10 cellular contexts compared by ENCODE assay signal in the genomic region with DNA sequence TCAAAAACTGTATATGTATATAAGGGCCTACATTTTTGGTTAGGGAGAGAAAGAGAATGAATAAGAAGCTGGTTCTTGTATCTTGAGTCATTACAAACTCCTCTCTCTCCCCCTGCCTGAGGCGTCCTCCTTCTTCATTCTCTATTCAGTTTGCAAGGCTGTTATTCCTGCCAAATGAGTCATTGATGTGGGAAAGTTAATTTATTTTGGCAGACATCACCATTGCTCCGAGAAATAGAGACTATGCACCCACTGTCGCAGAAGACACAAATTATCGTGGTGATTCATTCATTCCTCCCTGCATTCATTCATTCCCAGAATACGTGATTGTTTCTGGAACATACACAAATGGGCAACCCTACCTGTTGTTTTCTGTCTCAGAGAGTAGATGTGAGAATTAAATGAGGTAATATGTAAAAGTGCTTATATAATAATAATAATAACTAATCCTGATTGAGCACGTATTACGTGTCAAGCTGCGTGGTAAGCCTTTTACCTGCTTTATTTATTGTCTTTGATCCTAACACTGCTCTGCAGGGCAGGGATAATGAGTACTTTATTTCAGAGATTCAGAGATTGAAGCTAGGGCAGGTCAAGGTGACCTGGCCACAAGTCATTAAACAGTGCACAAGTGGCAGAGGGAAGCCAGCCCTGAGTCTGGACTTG.
DNase-seq lines count a peak whose midpoint lies in the region; ATAC-seq and TF ChIP-seq lines count a peak whose summit lies in the region.
"Had no signal": no experiment of that assay in that cellular context is flagged by ENCODE, and none has a peak within 500 bp of the region (broad histone marks: within the 10 kb centered on the region; RNA-seq: fewer than 3 reads in every experiment).

No MANE protein-coding gene starts in this region.

- no peaks in the 10 kb centered on the region for H4K20me1 ChIP-seq in HCT116 (ENCODE audit: insufficient read depth)

- DNase-seq in HCT116 (ENCODE audit: low read depth, low spot score) (peak; percentile 31), ascending aorta (ENCODE audit: low spot score in 2 of 2) (peak in 1 of 2 donors; percentile 78), immature natural killer cell (no peak), dorsolateral prefrontal cortex (no peak), NCI-H2196 (lab: John Stamatoyannopoulos, UW; ENCODE audit: unreplicated experiment) (no peak)
- DNase-seq: NCI-H187 treated with DMSO at 0.1 percent for 48 hours, T-helper 1 cell had no signal

- H2AFZ ChIP-seq in HCT116 (ENCODE audit: low read depth, low read length, poor library complexity, severe bottlenecking), result no peak overlapping the region

- WGBS in gastroesophageal sphincter (ENCODE audit: low coverage in 1 of 2), 2 donors, result 34 to 39% methylated on average over 8 of the region's 8 CpGs

- H3K36me3 Mint-ChIP-seq in immature natural killer cell, result no peaks in the 10 kb centered on the region

- POLR2A ChIA-PET in HCT116 (lab: Charles Lee), result no interaction called here

- H3K4me2 ChIP-seq in HCT116 (ENCODE audit: low read length), result peak overlapping the region; percentile 55

- RAD21 ChIA-PET in HCT116 (lab: Charles Lee; ENCODE audit: low non-redundant PET in 1 of 2, low total read pairs in 2 of 2, uncharacterized antibody in 2 of 2, unreplicated experiment in 2 of 2), result interaction anchor here in 1 of 2 experiments (0.6 kb wide), 1 partner anchor 280 kb away, joined by 3 read pairs; no protein-coding TSS in a partner anchor

- H3K27ac Mint-ChIP-seq in immature natural killer cell, result no peak overlapping the region

- H3K27ac ChIP-seq in HCT116 (ENCODE audit: low read depth, low read length) (no peak overlapping the region), ascending aorta (peak overlapping the region; percentile 56 to 61), gastroesophageal sphincter (peak overlapping the region in 1 of 4 donors; percentile 38), skeletal muscle tissue (ENCODE audit: low read depth, low read length) (peak overlapping the region; percentile 58), dorsolateral prefrontal cortex (peak overlapping the region in 1 of 59 donors; percentile 36)

- H3K36me3 ChIP-seq in HCT116 (ENCODE audit: control insufficient read depth in 1 of 2, insufficient read depth in 2 of 2, low read length in 2 of 2), result no peaks in the 10 kb centered on the region
- H3K36me3 ChIP-seq in ascending aorta, result no peaks in the 10 kb centered on the region
- no peaks in the 10 kb centered on the region for H3K36me3 ChIP-seq in gastroesophageal sphincter
- H3K36me3 ChIP-seq in skeletal muscle tissue (ENCODE audit: control insufficient read depth in 3 of 3, insufficient read depth in 3 of 3, low read length in 3 of 3), result no peaks in the 10 kb centered on the region

- no peak overlapping the region for H3K9ac ChIP-seq in HCT116 (ENCODE audit: low read length)
- H3K9ac ChIP-seq in skeletal muscle tissue (ENCODE audit: low read depth in 1 of 3, low read length in 3 of 3), result no peak overlapping the region

- no TSS peak for BruUV-seq in HCT116 (replicated peaks; lab: Mats Ljungman, UMichigan)

- CTCF ChIA-PET in HCT116 (lab: Charles Lee), result no interaction called here

- H3K9me3 Mint-ChIP-seq in immature natural killer cell, result no peaks in the 10 kb centered on the region

- TF ChIP-seq EP300 in gastroesophageal sphincter (IDR thresholded peaks at IDR 0.05), result no peak

- ATAC-seq in HCT116, result peak; percentile 37
- peak; percentile 47 for ATAC-seq in gastroesophageal sphincter
- ATAC-seq in GM18870 (IDR thresholded peaks at IDR 0.05; ENCODE audit: unreplicated experiment), result no peak

- intact Hi-C loops in HCT116 (cut with micrococcal nuclease), result no loop called here
- intact Hi-C loops in ascending aorta (cut with DNase I), result loop anchor here (1.0 kb wide), 1 partner anchor 16 kb away; no protein-coding TSS in a partner anchor
- intact Hi-C loops in dorsolateral prefrontal cortex (cut with DNase I), result no loop called here

- H3K27me3 ChIP-seq in HCT116 (ENCODE audit: insufficient read depth, low read length) (no peaks in the 10 kb centered on the region), ascending aorta (no peaks in the 10 kb centered on the region), gastroesophageal sphincter (no peaks in the 10 kb centered on the region), skeletal muscle tissue (ENCODE audit: control insufficient read depth in 3 of 3, insufficient read depth in 3 of 3, low read length in 3 of 3) (no peaks in the 10 kb centered on the region), dorsolateral prefrontal cortex (peaks cover 0 to 7% (median 0%) of the 10 kb centered on the region in 45 donors)

- TF ChIP-seq POLR2A in HCT116 (IDR thresholded peaks at IDR 0.05; ENCODE audit: borderline replicate concordance, extremely low read depth, insufficient read depth, insufficient read length) (no peak), gastroesophageal sphincter (IDR thresholded peaks at IDR 0.05) (no peak)

- no peaks in the 10 kb centered on the region for H3K9me2 ChIP-seq in HCT116 (ENCODE audit: insufficient read depth)

- H3K4me3 ChIP-seq in HCT116 (replicated peaks in 1 of 2; ENCODE audit: low read depth in 1 of 2, low read length in 2 of 2) (0 out of 4 replicates have a peak overlapping the region, but pooled peaks of 1 of the 2 experiments have one; percentile 4), ascending aorta (no peak overlapping the region), gastroesophageal sphincter (no peak overlapping the region), skeletal muscle tissue (ENCODE audit: low read length in 3 of 3) (no peak overlapping the region), dorsolateral prefrontal cortex (no peak overlapping the region)

- no peak for TF ChIP-seq RAD21 in HCT116 (IDR thresholded peaks at IDR 0.05; ENCODE audit: low read depth)

- TF ChIP-seq CTCF in HCT116 (IDR thresholded peaks at IDR 0.05 in 2 of 3, conservative IDR thresholded peaks at IDR 0.05 in 1 of 3; ENCODE audit: borderline replicate concordance in 1 of 3, insufficient read depth in 1 of 3, low read depth in 2 of 3, low read length in 2 of 3), result no peak
- no peak for TF ChIP-seq CTCF in ascending aorta (IDR thresholded peaks at IDR 0.05)
- no peak for TF ChIP-seq CTCF in gastroesophageal sphincter (IDR thresholded peaks at IDR 0.05)
- no peak for TF ChIP-seq CTCF in dorsolateral prefrontal cortex (IDR thresholded peaks at IDR 0.05 in 54 of 56, conservative IDR thresholded peaks at IDR 0.05 in 2 of 56; ENCODE audit: low read depth in 1 of 56, partially characterized antibody in 56 of 56)

- H3K4me3 Mint-ChIP-seq in immature natural killer cell, result no peak overlapping the region

- peaks cover 0 to 3% of the 10 kb centered on the region in 2 experiments; a peak in 1 of 4 replicates for H3K9me3 ChIP-seq in HCT116 (ENCODE audit: control insufficient read depth in 1 of 2, insufficient read depth in 1 of 2, low read depth in 1 of 2, low read length in 2 of 2)
- H3K9me3 ChIP-seq in ascending aorta, result no peaks in the 10 kb centered on the region
- peaks cover 0 to 9% (median 0%) of the 10 kb centered on the region in 3 donors for H3K9me3 ChIP-seq in gastroesophageal sphincter
- H3K9me3 ChIP-seq in skeletal muscle tissue (ENCODE audit: control insufficient read depth in 3 of 3, low read length in 3 of 3), result peaks cover 0 to 6% (median 0%) of the 10 kb centered on the region in 3 donors

- H3K4me1 ChIP-seq in HCT116 (ENCODE audit: control insufficient read depth in 1 of 2, insufficient read depth in 2 of 2, low read length in 2 of 2) (peaks cover 19 to 51% of the 10 kb centered on the region in 2 experiments), ascending aorta (peaks cover 11 to 17% of the 10 kb centered on the region in 2 donors), gastroesophageal sphincter (peaks cover 0 to 13% (median 4%) of the 10 kb centered on the region in 3 donors), skeletal muscle tissue (ENCODE audit: control insufficient read depth in 3 of 3, insufficient read depth in 3 of 3, low read length in 3 of 3) (peaks cover 0 to 5% (median 3%) of the 10 kb centered on the region in 3 donors)

- H3K79me2 ChIP-seq in HCT116 (ENCODE audit: insufficient read depth, low read length), result no peaks in the 10 kb centered on the region

- peaks cover 9% of the 10 kb centered on the region in 2 donors for H3K4me1 Mint-ChIP-seq in immature natural killer cell

- H3K27me3 Mint-ChIP-seq in immature natural killer cell (ENCODE audit: low read depth in 3 of 3), result peaks cover 1 to 6% (median 3%) of the 10 kb centered on the region in 3 donors

TF ChIP-seq in HCT116, 20 proteins besides CTCF, POLR2A, EP300 and RAD21:
- TF ChIP-seq CBX3 (IDR thresholded peaks at IDR 0.05; ENCODE audit: low read depth) (peak; percentile 76), JUND (IDR thresholded peaks at IDR 0.05) (peak; percentile 44; the same call in 1 of the 2 replicates), SP1 (IDR thresholded peaks at IDR 0.05; ENCODE audit: low read depth) (peak; percentile 50; the same call in 1 of the 2 replicates), ZBTB33 (IDR thresholded peaks at IDR 0.05; ENCODE audit: extremely low read depth, insufficient replicate concordance, low read length) (no peak), FOSL1 (IDR thresholded peaks at IDR 0.05; ENCODE audit: low read depth) (peak; percentile 68)
- TF ChIP-seq, protein P1, sequence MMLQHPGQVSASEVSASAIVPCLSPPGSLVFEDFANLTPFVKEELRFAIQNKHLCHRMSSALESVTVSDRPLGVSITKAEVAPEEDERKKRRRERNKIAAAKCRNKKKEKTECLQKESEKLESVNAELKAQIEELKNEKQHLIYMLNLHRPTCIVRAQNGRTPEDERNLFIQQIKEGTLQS (IDR thresholded peaks at IDR 0.05), result no peak
